8 cellular contexts compared by ENCODE assay signal in the genomic region with DNA sequence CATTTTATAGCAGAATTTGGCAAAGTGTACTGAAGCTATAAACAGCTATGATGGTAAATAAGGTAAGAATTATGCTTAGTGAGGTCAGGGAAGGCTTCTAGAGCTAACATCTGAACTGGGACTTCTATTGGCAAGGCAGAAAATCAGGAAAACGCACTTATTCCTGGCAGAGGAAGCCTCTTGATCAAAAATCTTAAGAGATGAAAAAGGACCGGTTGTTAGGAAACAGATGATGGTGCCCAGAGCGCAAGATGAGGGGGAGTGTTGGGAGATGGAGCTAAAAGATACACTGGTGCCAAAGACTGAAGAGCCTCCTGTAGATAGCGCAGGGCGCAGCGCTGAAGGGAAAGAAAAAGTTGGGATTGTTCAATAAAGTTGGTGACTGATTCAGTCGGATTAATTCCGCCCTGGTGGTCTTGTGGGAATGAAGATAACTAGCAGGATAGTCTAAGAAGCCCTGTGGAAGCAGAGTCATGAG. TPM values are rescaled to one million over a fixed set of nuclear protein-coding genes. Genes with fewer than 3 reads are reported as not detected.
DNase-seq lines count a peak whose midpoint lies in the region; TF ChIP-seq lines count a peak whose summit lies in the region.

No MANE protein-coding gene starts in this region.

- H3K4me3 Mint-ChIP-seq in activated T-cell treated with anti-CD3 and anti-CD28 coated beads, Interleukin-2, amount 50 U/mL, for 24 hours = peak overlapping the region; percentile 98
- H3K4me3 Mint-ChIP-seq in immature natural killer cell = peak overlapping the region; percentile 98 to 100 (median 99)

- no peaks in the 10 kb centered on the region for H3K27me3 ChIP-seq in ascending aorta
- H3K27me3 ChIP-seq in stomach = no peaks in the 10 kb centered on the region

- WGBS in stomach, 5 donors = 2 to 8% (median 5%) methylated on average over 8 of the region's 8 CpGs

- TF ChIP-seq CTCF in ascending aorta (IDR thresholded peaks at IDR 0.05) = peak in 1 of 3 experiments; percentile 1
- no peak for TF ChIP-seq CTCF in stomach (IDR thresholded peaks at IDR 0.05)

- DNase-seq in activated T-cell treated with anti-CD3 and anti-CD28 coated beads, Interleukin-2, amount 50 U/mL, for 24 hours = no peak
- DNase-seq in activated T-cell treated with anti-CD3 and anti-CD28 coated beads, Interleukin-2, amount 50 U/mL, for 48 hours = no peak
- peak; percentile 29 for DNase-seq in HuH-7.5 (ENCODE audit: low spot score)
- no peak for DNase-seq in ascending aorta (ENCODE audit: low spot score in 2 of 2)
- no peak for DNase-seq in immature natural killer cell
- DNase-seq in stomach = no peak
- DNase-seq in ACHN = no peak
- no peak for DNase-seq in GDM1 (lab: John Stamatoyannopoulos, UW)

- H3K27me3 Mint-ChIP-seq in activated T-cell treated with anti-CD3 and anti-CD28 coated beads, Interleukin-2, amount 50 U/mL, for 24 hours = no peaks in the 10 kb centered on the region
- H3K27me3 Mint-ChIP-seq in immature natural killer cell (ENCODE audit: low read depth in 3 of 3) = peaks cover 7 to 14% (median 10%) of the 10 kb centered on the region in 3 donors

- no peak for TF ChIP-seq POLR2A in stomach (IDR thresholded peaks at IDR 0.05)

- H3K9me3 ChIP-seq in ascending aorta (no peaks in the 10 kb centered on the region), stomach (no peaks in the 10 kb centered on the region)

- H3K36me3 Mint-ChIP-seq in activated T-cell treated with anti-CD3 and anti-CD28 coated beads, Interleukin-2, amount 50 U/mL, for 24 hours (ENCODE audit: low read depth) = peaks cover 30% of the 10 kb centered on the region
- H3K36me3 Mint-ChIP-seq in immature natural killer cell = no peaks in the 10 kb centered on the region

- H3K4me1 ChIP-seq in ascending aorta (peaks cover 0 to 24% of the 10 kb centered on the region in 2 donors), stomach (peaks cover 22 to 48% (median 40%) of the 10 kb centered on the region in 4 donors)

- H3K4me3 ChIP-seq in ascending aorta = peak overlapping the region; percentile 83 to 93
- H3K4me3 ChIP-seq in stomach = peak overlapping the region; percentile 63 to 94 (median 83)

- H3K27ac ChIP-seq in ascending aorta (peak overlapping the region; percentile 98), stomach (peak overlapping the region; percentile 91 to 97 (median 92))

- peaks cover 43% of the 10 kb centered on the region for H3K4me1 Mint-ChIP-seq in activated T-cell treated with anti-CD3 and anti-CD28 coated beads, Interleukin-2, amount 50 U/mL, for 24 hours (ENCODE audit: low read depth)
- H3K4me1 Mint-ChIP-seq in immature natural killer cell = peaks cover 24 to 40% of the 10 kb centered on the region in 2 donors

- peak overlapping the region; percentile 97 for H3K27ac Mint-ChIP-seq in activated T-cell treated with anti-CD3 and anti-CD28 coated beads, Interleukin-2, amount 50 U/mL, for 24 hours
- H3K27ac Mint-ChIP-seq in immature natural killer cell = peak overlapping the region; percentile 90 to 99 (median 94)

- no peak for TF ChIP-seq EP300 in stomach (IDR thresholded peaks at IDR 0.05)

- H3K9me3 Mint-ChIP-seq in activated T-cell treated with anti-CD3 and anti-CD28 coated beads, Interleukin-2, amount 50 U/mL, for 24 hours = no peaks in the 10 kb centered on the region
- H3K9me3 Mint-ChIP-seq in immature natural killer cell = no peaks in the 10 kb centered on the region

- in situ Hi-C loops in ACHN (cut with HindIII; ENCODE audit: low pct_ligation_motif_present, low pct_unique_long_range_greater_than_20kb, low sequenced_read_pairs) = no loop called here

- intact Hi-C loops in ascending aorta (cut with DNase I) = loop anchor here (1.0 to 5.0 kb wide), 7 partner anchors 18 to 144 kb away; a partner anchor contains a TSS
- intact Hi-C loops in stomach (cut with DNase I; ENCODE audit: low total_unique reads) = loop anchor here (10.0 kb wide), 1 partner anchor 126 kb away; a partner anchor contains a TSS

- H3K36me3 ChIP-seq in ascending aorta (no peaks in the 10 kb centered on the region), stomach (no peaks in the 10 kb centered on the region)

RNA-seq across cellular contexts. Expression of a gene that starts 0.6 kb away (rescaled TPM):
- total RNA-seq in ascending aorta = 82.8 TPM
- polyA plus RNA-seq in immature natural killer cell = 10 to 100 TPM; 26.6 to 49.3 (median 45.9) TPM
- 100 to 1,000 TPM in 1 of 5 donors, 10 to 100 TPM in 4; 10.1 to 270 (median 54.5) TPM for total RNA-seq in stomach
- polyA plus RNA-seq in stomach = 10 to 100 TPM; 15.7 to 42.3 (median 23.9) TPM

RNA-seq across cellular contexts. Expression of a gene that starts 37.0 kb away (rescaled TPM):
- total RNA-seq in ascending aorta = not detected
- not detected for polyA plus RNA-seq in immature natural killer cell
- total RNA-seq in stomach = not detected
- not detected for polyA plus RNA-seq in stomach

RNA-seq across cellular contexts. Expression of a gene that starts 53.2 kb away (rescaled TPM):
- total RNA-seq in ascending aorta = 0.64 TPM
- 1 to 10 TPM in 1 of 3 donors, under 1 TPM in 1, not detected in 1; 0.24 to 2.6 TPM for polyA plus RNA-seq in immature natural killer cell
- total RNA-seq in stomach = 10 to 100 TPM in 2 of 5 donors, 1 to 10 TPM in 3; 4.6 to 36.8 (median 9.2) TPM
- 1 to 10 TPM; 2.3 to 3.1 (median 2.7) TPM for polyA plus RNA-seq in stomach
